9 cellular contexts compared by ENCODE assay signal in genomic region chr1:161068306-161069200, GRCh38. TPM values are rescaled to one million over a fixed set of nuclear protein-coding genes. Genes with fewer than 3 reads are reported as not detected.
A peak's percentile ranks its signal among the peaks of the same experiment; 100 is the strongest.
DNase-seq lines count a peak whose midpoint lies in the region; ATAC-seq, FAIRE-seq and TF ChIP-seq lines count a peak whose summit lies in the region.
"Had no signal": no experiment of that assay in that cellular context is flagged by ENCODE, and none has a peak within 500 bp of the region (broad histone marks: within the 10 kb centered on the region; RNA-seq: fewer than 3 reads in every experiment).

No MANE protein-coding gene starts in this region.

- peak overlapping the region; percentile 96 for H3K9ac ChIP-seq in DND-41 (ENCODE audit: low read depth, low read length)

- H3K36me3 ChIP-seq in DND-41 (ENCODE audit: insufficient read depth, low read length), result peaks cover 19% of the 10 kb centered on the region

- no peak for FAIRE-seq in urothelium cell line (lab: Jason Lieb, UNC)

- peak overlapping the region; percentile 96 for H3K27ac ChIP-seq in DND-41 (ENCODE audit: low read length)

- H3K27me3 Mint-ChIP-seq in activated T-cell treated with anti-CD3 and anti-CD28 coated beads, Interleukin-2, amount 50 U/mL, for 4 hours (ENCODE audit: low read depth), result no peaks in the 10 kb centered on the region

- no peak for TF ChIP-seq CTCF in DND-41 (IDR thresholded peaks at IDR 0.05; ENCODE audit: borderline replicate concordance, extremely low read depth, low read length, poor library complexity, severe bottlenecking)

- peaks cover 12% of the 10 kb centered on the region for H3K36me3 Mint-ChIP-seq in activated T-cell treated with anti-CD3 and anti-CD28 coated beads, Interleukin-2, amount 50 U/mL, for 4 hours (ENCODE audit: insufficient read depth)

- H3K9me3 ChIP-seq in DND-41 (ENCODE audit: insufficient read depth, low read length, severe bottlenecking), result no peaks in the 10 kb centered on the region

- peak overlapping the region; percentile 61 for H2AFZ ChIP-seq in DND-41 (ENCODE audit: low read depth, low read length)

- H3K9me3 Mint-ChIP-seq in activated T-cell treated with anti-CD3 and anti-CD28 coated beads, Interleukin-2, amount 50 U/mL, for 4 hours, result no peaks in the 10 kb centered on the region

- H3K4me1 Mint-ChIP-seq in activated T-cell treated with anti-CD3 and anti-CD28 coated beads, Interleukin-2, amount 50 U/mL, for 4 hours (ENCODE audit: low read depth), result peaks cover 73% of the 10 kb centered on the region

- peaks cover 59% of the 10 kb centered on the region for H3K79me2 ChIP-seq in DND-41 (ENCODE audit: insufficient read depth, low read length)

- H3K4me3 ChIP-seq in DND-41 (ENCODE audit: low read depth in 1 of 2, low read length in 2 of 2), result peak overlapping the region; percentile 73 to 77

- H3K4me2 ChIP-seq in DND-41 (ENCODE audit: insufficient read depth, low read length), result peak overlapping the region; percentile 92

- peak overlapping the region; percentile 95 for H3K4me3 Mint-ChIP-seq in activated T-cell treated with anti-CD3 and anti-CD28 coated beads, Interleukin-2, amount 50 U/mL, for 4 hours

- ATAC-seq in DND-41 (ENCODE audit: insufficient read depth, low read depth) (peak; percentile 81), GM21717 (IDR thresholded peaks at IDR 0.05; ENCODE audit: unreplicated experiment) (peak; percentile 60)
- peak; percentile 69 to 72 for ATAC-seq in activated T-cell treated with anti-CD3 and anti-CD28 coated beads, Interleukin-2, amount 50 U/mL, for 4 hours

- H4K20me1 ChIP-seq in DND-41 (ENCODE audit: insufficient read depth, low read length), result peaks cover 16% of the 10 kb centered on the region

- DNase-seq in DND-41 (peak; percentile 92), hypothalamus (lab: John Stamatoyannopoulos, UW) (peak in 27 of 51 donors; percentile 1 to 41 (median 19)), urothelium cell line (ENCODE audit: low spot score) (no peak), DMS114 treated with DMSO at 0.1 percent for 48 hours (lab: John Stamatoyannopoulos, UW; ENCODE audit: unreplicated experiment) (no peak)
- peak; percentile 80 for DNase-seq in NK-92 treated with Interleukin-12 subunit alpha and Interleukin-12 subunit beta, amount 100 ng/mL, for 24 hours (lab: John Stamatoyannopoulos, UW)
- DNase-seq in activated T-cell treated with anti-CD3 and anti-CD28 coated beads, Interleukin-2, amount 50 U/mL, for 4 hours, result peak; percentile 72
- peak; percentile 51 to 64 (median 60) for DNase-seq in stimulated activated CD4-positive, alpha-beta T cell treated with anti-CD3 and anti-CD28 coated beads, TNF-alpha, amount 100 ng/mL, for 1 hour (ENCODE audit: low read depth in 3 of 3, low spot score in 1 of 3)

- H3K27me3 ChIP-seq in DND-41 (ENCODE audit: insufficient read depth, low read length, poor library complexity), result no peaks in the 10 kb centered on the region

- peaks cover 43% of the 10 kb centered on the region for H3K4me1 ChIP-seq in DND-41 (ENCODE audit: insufficient read depth, low read length)

RNA-seq across cellular contexts. Expression of gene ARHGAP30, which starts 1.1 kb away (rescaled TPM):
- 100 to 1,000 TPM; 103 to 128 (median 106) TPM for total RNA-seq in activated T-cell treated with anti-CD3 and anti-CD28 coated beads, Interleukin-2, amount 50 U/mL, for 4 hours
- total RNA-seq: glomerular endothelial cell had no signal

RNA-seq across cellular contexts. Expression of gene NECTIN4, which starts 20.8 kb away (rescaled TPM):
- total RNA-seq in activated T-cell treated with anti-CD3 and anti-CD28 coated beads, Interleukin-2, amount 50 U/mL, for 4 hours, result under 1 TPM in 1 of 3 donors, not detected in 2; 0.08 TPM

RNA-seq across cellular contexts. Expression of gene USF1, which starts 22.8 kb away (rescaled TPM):
- 10 to 100 TPM; 44.3 to 53.0 (median 44.9) TPM for total RNA-seq in activated T-cell treated with anti-CD3 and anti-CD28 coated beads, Interleukin-2, amount 50 U/mL, for 4 hours

RNA-seq across cellular contexts. Expression of gene KLHDC9, which starts 29.6 kb away (rescaled TPM):
- total RNA-seq in activated T-cell treated with anti-CD3 and anti-CD28 coated beads, Interleukin-2, amount 50 U/mL, for 4 hours, result under 1 TPM in 1 of 3 donors, not detected in 2; 0.43 TPM

RNA-seq across cellular contexts. Expression of gene TSTD1, which starts 29.8 kb away (rescaled TPM):
- total RNA-seq in activated T-cell treated with anti-CD3 and anti-CD28 coated beads, Interleukin-2, amount 50 U/mL, for 4 hours, result 10 to 100 TPM; 20.3 to 67.2 (median 25.6) TPM

Comparison
In these comparisons a context has a peak if more than half of its experiments do, and no peak if none do; other contexts are left out.
1. DNase-seq: peak in DND-41 (single experiment), NK-92 treated with Interleukin-12 subunit alpha and Interleukin-12 subunit beta, amount 100 ng/mL, for 24 hours (single experiment), activated T-cell treated with anti-CD3 and anti-CD28 coated beads, Interleukin-2, amount 50 U/mL, for 4 hours (single experiment), hypothalamus (27 of 51) and stimulated activated CD4-positive, alpha-beta T cell treated with anti-CD3 and anti-CD28 coated beads, TNF-alpha, amount 100 ng/mL, for 1 hour (3 of 3); none in urothelium cell line (single experiment) and DMS114 treated with DMSO at 0.1 percent for 48 hours (single experiment).
2. Peak in every context shown above with its lines, with median percentiles within 50 percentile points of each other: ATAC-seq.